In the genomic region with DNA sequence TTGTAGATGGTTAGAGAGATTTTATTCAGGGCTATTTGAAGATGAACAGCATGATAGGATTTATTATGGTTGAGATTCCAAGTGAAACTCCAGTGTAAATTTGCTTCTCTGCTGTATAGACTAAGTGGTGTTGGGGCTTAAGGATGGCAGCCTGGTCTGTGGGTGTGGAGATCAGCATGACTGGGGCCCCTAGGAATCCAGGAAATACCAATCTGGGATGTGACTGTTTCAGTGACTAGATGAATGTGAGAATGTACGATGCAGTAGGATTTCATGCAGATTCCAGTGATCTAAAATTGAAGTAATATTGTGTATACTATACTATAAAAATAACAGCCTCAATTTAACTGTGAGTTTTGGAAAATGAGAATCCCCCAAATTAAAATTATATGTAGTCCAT, we compare ENCODE assay signal across 7 cellular contexts. TPM values are rescaled to one million over a fixed set of nuclear protein-coding genes. Genes with fewer than 3 reads are reported as not detected.
DNase-seq lines count a peak whose midpoint lies in the region; ATAC-seq, FAIRE-seq and TF ChIP-seq lines count a peak whose summit lies in the region.
"Not testable (repeated sequence)": the region's sequence is repeated elsewhere in the genome, so short reads cannot be mapped to it uniquely, and the experiment has no call there.

No MANE protein-coding gene starts in this region.

- H3K27me3 ChIP-seq in bronchial epithelial cell (ENCODE audit: control insufficient read depth, insufficient read depth, low read length): not testable (repeated sequence)

- not testable (repeated sequence) for H3K9me3 Mint-ChIP-seq in osteocyte (ENCODE audit: unreplicated experiment)

- TF ChIP-seq CTCF in bronchial epithelial cell (IDR thresholded peaks at IDR 0.05; ENCODE audit: insufficient read depth, low read length, severe bottlenecking); osteocyte (IDR thresholded peaks at IDR 0.05): not testable (repeated sequence)

- peak overlapping the region; percentile 77 for H3K27ac Mint-ChIP-seq in osteocyte (ENCODE audit: unreplicated experiment)

- not testable (repeated sequence) for H3K4me3 ChIP-seq in bronchial epithelial cell (ENCODE audit: low read depth, low read length)

- H3K36me3 Mint-ChIP-seq in osteocyte (ENCODE audit: unreplicated experiment): peaks cover 27% of the 10 kb centered on the region

- peak; percentile 100 for ATAC-seq in SK-N-SH treated with all-trans-retinoic acid at 6 μM for 48 hours

- FAIRE-seq in bronchial epithelial cell (lab: Jason Lieb, UNC): not testable (repeated sequence)

- not testable (repeated sequence) for H3K36me3 ChIP-seq in bronchial epithelial cell (ENCODE audit: control insufficient read depth, insufficient read depth, low read length)

- not testable (repeated sequence) for H3K27me3 Mint-ChIP-seq in osteocyte (ENCODE audit: unreplicated experiment)

- peaks cover 11% of the 10 kb centered on the region for H3K4me1 Mint-ChIP-seq in osteocyte (ENCODE audit: unreplicated experiment)

- DNase-seq in Daoy (ENCODE audit: low read depth) (peak; percentile 81), M059J (ENCODE audit: low read depth) (peak; percentile 72), bronchial epithelial cell (ENCODE audit: low read depth) (peak; percentile 60), fibroblast of gingiva (ENCODE audit: low read depth) (peak; percentile 26), kidney glomerular epithelial cell (lab: John Stamatoyannopoulos, UW) (peak; percentile 59)
- not testable (repeated sequence) for DNase-seq in osteocyte (ENCODE audit: extremely low spot score, unreplicated experiment)

- not testable (repeated sequence) for H3K4me3 Mint-ChIP-seq in osteocyte (ENCODE audit: unreplicated experiment)

RNA-seq across cellular contexts. Expression of a gene that starts 28.8 kb away (rescaled TPM):
- 34.5 and 43.1 TPM in 2 replicates for total RNA-seq in Daoy (2014; rRNA removed; shearing (Covaris generic))
- 20.6 and 32.3 TPM in 2 replicates for total RNA-seq in M059J (2014; rRNA removed; shearing (Covaris generic))
- total RNA-seq in bronchial epithelial cell: 23.8 and 28.4 TPM in 2 replicates
- 16.3 and 17.2 TPM in 2 replicates for total RNA-seq in osteocyte

RNA-seq across cellular contexts. Expression of a gene that starts 30.1 kb away (rescaled TPM):
- total RNA-seq in Daoy (2014; rRNA removed; shearing (Covaris generic)): 185 and 206 TPM in 2 replicates
- total RNA-seq in M059J (2014; rRNA removed; shearing (Covaris generic)): 86.8 and 112 TPM in 2 replicates
- total RNA-seq in bronchial epithelial cell (108 and 133 TPM in 2 replicates), osteocyte (101 and 104 TPM in 2 replicates)
